ENCODE assay signal across 8 cellular contexts in the genomic region with DNA sequence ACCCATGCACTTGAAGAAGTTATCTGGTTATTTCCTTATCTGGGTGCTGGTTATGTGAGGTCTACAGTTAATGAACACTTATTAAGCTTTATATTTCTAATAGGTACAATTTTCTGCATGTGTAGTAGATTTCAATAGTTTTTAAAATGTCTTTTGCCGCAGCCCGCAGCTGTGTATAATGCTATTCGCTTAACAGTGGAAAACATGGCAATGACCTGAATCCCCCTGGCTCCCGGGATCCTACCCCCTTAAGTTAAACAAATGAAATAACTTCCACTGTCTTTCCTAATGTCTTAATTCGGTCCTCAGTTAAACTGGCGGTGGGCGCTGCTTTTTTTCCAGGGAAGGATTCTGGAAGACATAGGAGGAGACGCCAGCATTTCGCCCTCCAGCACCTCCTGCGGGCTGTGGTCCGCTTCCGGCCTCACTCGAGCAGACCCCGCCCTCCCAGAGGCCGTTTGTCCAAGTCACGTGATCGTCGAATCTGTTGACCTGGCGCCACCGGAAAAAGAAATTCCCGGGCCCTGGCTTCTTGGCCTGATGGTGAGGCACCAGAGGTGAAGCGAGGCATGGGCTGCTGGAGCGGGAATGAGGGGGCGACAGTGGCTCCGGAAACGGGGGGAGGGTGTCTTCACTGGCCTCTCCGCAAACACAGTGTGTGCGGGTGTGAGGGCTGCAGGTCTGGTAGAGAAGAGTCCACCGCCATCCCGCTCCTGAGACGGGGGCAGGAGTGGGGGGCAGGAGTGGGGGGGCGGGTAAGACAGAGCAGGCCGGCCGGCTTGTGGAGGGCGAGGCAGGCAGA. TPM values are rescaled to one million over a fixed set of nuclear protein-coding genes. Genes with fewer than 3 reads are reported as not detected.
A peak's percentile ranks its signal among the peaks of the same experiment; 100 is the strongest.
DNase-seq lines count a peak whose midpoint lies in the region; ATAC-seq and TF ChIP-seq lines count a peak whose summit lies in the region.

No MANE protein-coding gene starts in this region.

- peak; percentile 55 for DNase-seq in DMS79 (lab: John Stamatoyannopoulos, UW)
- peak; percentile 97 for DNase-seq in GM23338 (ENCODE audit: low spot score)
- peak; percentile 85 for DNase-seq in MV-4-11 (lab: John Stamatoyannopoulos, UW)
- peak; percentile 94 for DNase-seq in adipocyte (ENCODE audit: low read depth)
- peak; percentile 94 for DNase-seq in cardiac septum (ENCODE audit: low spot score)
- peak; percentile 93 for DNase-seq in upper lobe of right lung

- H3K4me2 ChIP-seq in GM23338: peak overlapping the region; percentile 69
- peak overlapping the region; percentile 60 for H3K4me2 ChIP-seq in SU-DHL-6 (ENCODE audit: low read depth, low read length, poor library complexity, severe bottlenecking)
- H3K4me2 ChIP-seq in parathyroid adenoma (ENCODE audit: low read length): peak overlapping the region; percentile 71

- peak overlapping the region; percentile 83 for H3K4me3 Mint-ChIP-seq in GM23338

- H3K9me2 ChIP-seq in GM23338 (ENCODE audit: insufficient read depth) (no peaks in the 10 kb centered on the region), SU-DHL-6 (replicated peaks; ENCODE audit: insufficient read depth, low read length) (no peaks in the 10 kb centered on the region)

- H3K27ac Mint-ChIP-seq in GM23338: peak overlapping the region; percentile 97

- H3K4me3 ChIP-seq in GM23338: peak overlapping the region; percentile 52
- peak overlapping the region; percentile 58 for H3K4me3 ChIP-seq in SU-DHL-6 (ENCODE audit: insufficient read depth, low read length, poor library complexity, severe bottlenecking)
- H3K4me3 ChIP-seq in adipocyte (ENCODE audit: low read length): peak overlapping the region; percentile 79
- H3K4me3 ChIP-seq in parathyroid adenoma (ENCODE audit: low read depth, low read length): peak overlapping the region; percentile 57
- peak overlapping the region; percentile 55 for H3K4me3 ChIP-seq in upper lobe of right lung

- ATAC-seq in GM23338 (peak; percentile 92), upper lobe of right lung (peak; percentile 97)

- no peaks in the 10 kb centered on the region; the same call in 2 of the 3 replicates for H3K36me3 Mint-ChIP-seq in GM23338 (ENCODE audit: low read depth)

- H3K9ac ChIP-seq in SU-DHL-6 (ENCODE audit: low read length) (peak overlapping the region; percentile 77), adipocyte (ENCODE audit: low read length) (peak overlapping the region; percentile 77), parathyroid adenoma (no peak overlapping the region)

- peaks cover 10% of the 10 kb centered on the region for H3K27me3 Mint-ChIP-seq in GM23338 (ENCODE audit: insufficient read depth, low read depth, poor library complexity)

- H3K36me3 ChIP-seq in GM23338 (ENCODE audit: insufficient read depth) (no peaks in the 10 kb centered on the region), SU-DHL-6 (ENCODE audit: low read length) (no peaks in the 10 kb centered on the region), adipocyte (ENCODE audit: control insufficient read depth, insufficient read depth, low read length, severe bottlenecking) (no peaks in the 10 kb centered on the region), parathyroid adenoma (ENCODE audit: control insufficient read depth, insufficient read depth, low read length) (no peaks in the 10 kb centered on the region), upper lobe of right lung (no peaks in the 10 kb centered on the region)

- peaks cover 15% of the 10 kb centered on the region for H3K4me1 ChIP-seq in GM23338 (ENCODE audit: insufficient read depth)
- H3K4me1 ChIP-seq in adipocyte (ENCODE audit: control insufficient read depth, insufficient read depth, low read length): peaks cover 9% of the 10 kb centered on the region
- H3K4me1 ChIP-seq in parathyroid adenoma: no peaks in the 10 kb centered on the region
- peaks cover 10% of the 10 kb centered on the region for H3K4me1 ChIP-seq in upper lobe of right lung

- intact Hi-C loops in cardiac septum (cut with DNase I): no loop called here
- intact Hi-C loops in upper lobe of right lung (cut with DNase I): no loop called here

- H3K27me3 ChIP-seq in GM23338 (ENCODE audit: insufficient read depth): no peaks in the 10 kb centered on the region
- H3K27me3 ChIP-seq in SU-DHL-6 (ENCODE audit: low read length): no peaks in the 10 kb centered on the region
- peaks cover 6% of the 10 kb centered on the region for H3K27me3 ChIP-seq in adipocyte (replicated peaks; ENCODE audit: control insufficient read depth, insufficient read depth, low read length)
- H3K27me3 ChIP-seq in parathyroid adenoma (ENCODE audit: control insufficient read depth, insufficient read depth, low read length): no peaks in the 10 kb centered on the region
- H3K27me3 ChIP-seq in upper lobe of right lung: no peaks in the 10 kb centered on the region

- H3K9me3 ChIP-seq in SU-DHL-6 (ENCODE audit: insufficient read depth, low read length) (no peaks in the 10 kb centered on the region), adipocyte (ENCODE audit: control insufficient read depth, low read length) (no peaks in the 10 kb centered on the region), parathyroid adenoma (ENCODE audit: control insufficient read depth, low read length) (no peaks in the 10 kb centered on the region), upper lobe of right lung (no peaks in the 10 kb centered on the region)

- H2AFZ ChIP-seq in GM23338: peak overlapping the region; percentile 48; the same call in 1 of the 2 replicates
- peak overlapping the region; percentile 81 for H2AFZ ChIP-seq in SU-DHL-6 (ENCODE audit: low read depth, low read length, severe bottlenecking)
- H2AFZ ChIP-seq in parathyroid adenoma: peak overlapping the region; percentile 97

- H3K4me1 Mint-ChIP-seq in GM23338: peaks cover 29% of the 10 kb centered on the region

- H3F3A ChIP-seq in GM23338 (replicated peaks; ENCODE audit: low read depth): no peaks in the 10 kb centered on the region
- 0 out of 2 replicates have a peak, but pooled peaks cover 3% of the 10 kb centered on the region for H3F3A ChIP-seq in SU-DHL-6 (ENCODE audit: insufficient read depth)

- H3K27ac ChIP-seq in GM23338 (ENCODE audit: low read depth) (peak overlapping the region; percentile 90), SU-DHL-6 (ENCODE audit: low read depth, low read length) (0 out of 2 replicates have a peak overlapping the region, but pooled peaks have one; percentile 6), parathyroid adenoma (peak overlapping the region; percentile 65), upper lobe of right lung (peak overlapping the region; percentile 82)

- H4K20me1 ChIP-seq in GM23338 (replicated peaks; ENCODE audit: insufficient read depth) (no peaks in the 10 kb centered on the region), SU-DHL-6 (ENCODE audit: low read depth, low read length) (no peaks in the 10 kb centered on the region)

- H3K79me2 ChIP-seq in GM23338 (replicated peaks; ENCODE audit: insufficient read depth) (no peaks in the 10 kb centered on the region), SU-DHL-6 (ENCODE audit: insufficient read depth, low read length) (no peaks in the 10 kb centered on the region), parathyroid adenoma (no peaks in the 10 kb centered on the region)

- TF ChIP-seq CTCF in GM23338 (conservative IDR thresholded peaks at IDR 0.05; ENCODE audit: low read depth in 2 of 2): peak in 1 of 2 experiments; percentile 20; a peak in 2 of 4 replicates
- peak; percentile 14 for TF ChIP-seq CTCF in SU-DHL-6 (IDR thresholded peaks at IDR 0.05; ENCODE audit: insufficient read depth, low read length, poor library complexity, severe bottlenecking)
- no peak for TF ChIP-seq CTCF in parathyroid adenoma (IDR thresholded peaks at IDR 0.05)
- TF ChIP-seq CTCF in upper lobe of right lung (IDR thresholded peaks at IDR 0.05): peak; percentile 33

- no peaks in the 10 kb centered on the region for H3K9me3 Mint-ChIP-seq in GM23338

TF ChIP-seq in GM23338, 12 proteins besides CTCF, POLR2A, EP300 and RAD21 (continues in another document):
- TF ChIP-seq, protein P1, sequence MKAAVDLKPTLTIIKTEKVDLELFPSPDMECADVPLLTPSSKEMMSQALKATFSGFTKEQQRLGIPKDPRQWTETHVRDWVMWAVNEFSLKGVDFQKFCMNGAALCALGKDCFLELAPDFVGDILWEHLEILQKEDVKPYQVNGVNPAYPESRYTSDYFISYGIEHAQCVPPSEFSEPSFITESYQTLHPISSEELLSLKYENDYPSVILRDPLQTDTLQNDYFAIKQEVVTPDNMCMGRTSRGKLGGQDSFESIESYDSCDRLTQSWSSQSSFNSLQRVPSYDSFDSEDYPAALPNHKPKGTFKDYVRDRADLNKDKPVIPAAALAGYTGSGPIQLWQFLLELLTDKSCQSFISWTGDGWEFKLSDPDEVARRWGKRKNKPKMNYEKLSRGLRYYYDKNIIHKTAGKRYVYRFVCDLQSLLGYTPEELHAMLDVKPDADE (IDR thresholded peaks at IDR 0.05): no peak; the same call in 1 of the 2 replicates
- TF ChIP-seq POLR2AphosphoS5 (IDR thresholded peaks at IDR 0.05; ENCODE audit: low read depth) (peak; percentile 79), REST (IDR thresholded peaks at IDR 0.05; ENCODE audit: unreplicated experiment) (no peak), EZH2phosphoT487 (IDR thresholded peaks at IDR 0.05; ENCODE audit: unreplicated experiment) (no peak)

RNA-seq across cellular contexts. Expression of gene CSPG4, which starts 45.6 kb away (rescaled TPM):
- total RNA-seq in GM23338 (2014; rRNA removed; shearing (Covaris generic)): 3.6 and 4.0 TPM in 2 replicates
- polyA plus RNA-seq in GM23338 (2016; fragmentation: Nextera tagmentation; extraction: Ambion mirVana): 0.27 and 0.33 TPM in 2 replicates
- total RNA-seq in cardiac septum: 21.3 TPM
- total RNA-seq in upper lobe of right lung: 12.6 TPM

Comparison
In these comparisons a context has a peak if more than half of its experiments do, and no peak if none do; other contexts are left out.
1. Peak in every context shown above with its lines: DNase-seq, ATAC-seq, H3K4me3 ChIP-seq and H3K27ac ChIP-seq.
2. H3K27ac ChIP-seq: peak in every context shown above with its lines; median percentile 90 in GM23338; 82 in upper lobe of right lung; 65 in parathyroid adenoma; 6 in SU-DHL-6.